In the genomic region with DNA sequence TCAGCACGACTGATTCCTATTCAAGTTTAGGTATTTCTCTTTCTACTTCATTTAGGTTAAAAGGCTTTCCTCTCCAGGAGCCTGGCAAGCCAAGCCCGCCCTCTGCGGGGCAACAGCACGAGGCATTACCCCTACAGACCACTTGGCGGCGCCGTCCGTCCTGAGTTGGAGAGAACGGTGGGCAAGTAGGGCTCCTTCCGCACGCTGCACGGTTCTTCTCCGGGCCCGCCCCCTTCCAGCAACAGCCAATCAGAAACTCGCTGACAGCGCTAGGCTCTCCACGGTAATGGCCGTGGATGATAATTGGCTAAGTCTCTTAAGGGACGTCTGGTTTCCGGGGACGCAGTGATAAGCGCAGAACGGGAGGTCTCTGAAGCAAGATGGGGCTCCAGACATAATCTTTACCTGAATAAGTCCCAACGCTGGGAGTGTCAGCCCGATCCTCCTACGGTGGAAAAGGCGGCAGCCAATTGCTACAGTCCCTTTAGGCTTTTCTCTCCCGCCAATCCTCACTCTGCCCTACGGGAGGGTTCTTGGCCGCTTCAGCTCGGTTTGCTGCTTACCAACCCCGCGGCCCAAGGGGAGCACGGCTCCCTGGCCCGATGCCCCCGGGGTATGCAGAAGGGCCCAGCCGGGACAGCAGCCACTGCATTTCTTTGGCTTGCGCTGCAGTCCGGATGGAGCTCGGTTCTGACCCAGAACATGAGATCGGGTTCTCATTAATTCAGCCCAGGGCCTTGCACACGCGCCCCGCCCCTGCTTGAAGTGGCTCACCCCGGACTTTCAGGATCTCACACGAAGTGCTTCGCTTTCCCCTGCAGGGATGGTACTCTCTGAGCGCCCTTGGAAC, we compare ENCODE assay signal across 8 cellular contexts.
DNase-seq lines count a peak whose midpoint lies in the region; ATAC-seq and TF ChIP-seq lines count a peak whose summit lies in the region.

No MANE protein-coding gene starts in this region.

- intact Hi-C loops in left cardiac atrium (cut with DNase I) = no loop called here
- intact Hi-C loops in posterior vena cava (cut with DNase I) = no loop called here

- DNase-seq in NCI-H1417 (lab: John Stamatoyannopoulos, UW) = peak; percentile 98 to 99 (median 99)
- peak; percentile 95 for DNase-seq in T follicular helper cell (ENCODE audit: low read depth)
- peak; percentile 88 for DNase-seq in amniotic stem cell (lab: John Stamatoyannopoulos, UW)
- peak; percentile 95 for DNase-seq in left cardiac atrium
- DNase-seq in posterior vena cava (ENCODE audit: low spot score) = peak; percentile 98
- DNase-seq in ureter (ENCODE audit: low spot score) = peak; percentile 98

- ATAC-seq in HG02759 (IDR thresholded peaks at IDR 0.05; ENCODE audit: unreplicated experiment) (peak; percentile 100), left cardiac atrium (peak; percentile 100)

- peak; percentile 97 for TF ChIP-seq CTCF in GM12873 (IDR thresholded peaks at IDR 0.05; ENCODE audit: insufficient read depth, low read depth, low read length, missing control alignments)

Comparison
In these comparisons a context has a peak if more than half of its experiments do, and no peak if none do; other contexts are left out.
1. Peak in every context shown above with its lines: DNase-seq and ATAC-seq.